In the genomic region with DNA sequence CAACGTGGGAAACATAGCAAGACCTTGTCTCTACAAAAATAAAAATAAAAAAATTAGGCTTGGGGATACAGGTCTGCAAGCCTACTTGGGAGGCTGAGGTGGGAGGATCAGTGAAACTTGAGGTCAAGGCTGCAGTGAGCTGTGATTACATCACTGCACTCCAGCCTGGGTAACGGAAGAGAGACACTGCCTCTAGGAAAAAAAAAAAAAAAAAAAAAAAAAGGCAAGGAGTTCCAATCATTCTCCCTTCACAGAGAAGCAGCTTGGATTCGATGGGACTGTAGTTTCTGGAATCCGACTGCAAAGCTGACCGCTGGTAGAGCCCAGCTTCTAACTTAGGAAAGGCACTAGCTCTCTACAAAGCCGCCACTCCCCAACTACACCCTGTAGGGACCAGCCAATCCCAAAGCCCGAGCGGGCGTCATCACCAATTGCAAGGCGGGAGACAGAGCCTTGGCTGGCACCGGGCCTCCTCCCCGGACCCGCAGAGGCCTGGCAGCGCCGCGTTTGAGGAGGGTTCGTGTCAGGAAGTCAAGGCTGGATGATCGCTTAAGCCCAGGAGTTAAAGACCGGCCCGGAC, we compare ENCODE assay signal across 8 cellular contexts. TPM values are rescaled to one million over a fixed set of nuclear protein-coding genes. Genes with fewer than 3 reads are reported as not detected.
A peak's percentile ranks its signal among the peaks of the same experiment; 100 is the strongest.
DNase-seq lines count a peak whose midpoint lies in the region; ATAC-seq and TF ChIP-seq lines count a peak whose summit lies in the region.

No MANE protein-coding gene starts in this region.

- H3K27me3 Mint-ChIP-seq in Caco-2 (ENCODE audit: insufficient read depth, unreplicated experiment): no peaks in the 10 kb centered on the region
- H3K27me3 Mint-ChIP-seq in activated T-cell treated with anti-CD3 and anti-CD28 coated beads, Interleukin-2, amount 50 U/mL, for 24 hours: no peaks in the 10 kb centered on the region

- peaks cover 22% of the 10 kb centered on the region for H3K4me1 Mint-ChIP-seq in Caco-2 (ENCODE audit: low read depth, unreplicated experiment)
- peaks cover 40% of the 10 kb centered on the region for H3K4me1 Mint-ChIP-seq in activated T-cell treated with anti-CD3 and anti-CD28 coated beads, Interleukin-2, amount 50 U/mL, for 24 hours (ENCODE audit: low read depth)

- peak overlapping the region; percentile 79 for H3K4me3 Mint-ChIP-seq in Caco-2 (ENCODE audit: unreplicated experiment)
- peak overlapping the region; percentile 97 for H3K4me3 Mint-ChIP-seq in activated T-cell treated with anti-CD3 and anti-CD28 coated beads, Interleukin-2, amount 50 U/mL, for 24 hours

- no peak for TF ChIP-seq CTCF in Caco-2 (IDR thresholded peaks at IDR 0.05; ENCODE audit: insufficient read depth in 1 of 2, low read depth in 1 of 2, low read length in 1 of 2, severe bottlenecking in 1 of 2, unreplicated experiment in 1 of 2)

- 7 to 9% methylated on average over 20 of the region's 20 CpGs for WGBS in esophagus, 2 donors

- H3K9me3 Mint-ChIP-seq in Caco-2 (ENCODE audit: unreplicated experiment): no peaks in the 10 kb centered on the region
- H3K9me3 Mint-ChIP-seq in activated T-cell treated with anti-CD3 and anti-CD28 coated beads, Interleukin-2, amount 50 U/mL, for 24 hours: no peaks in the 10 kb centered on the region

- H3K9me3 ChIP-seq in Caco-2 (0 out of 2 replicates have a peak, but pooled peaks cover 6% of the 10 kb centered on the region), HUES6 (ENCODE audit: control insufficient read depth, insufficient read depth, low read depth, low read length) (0 out of 2 replicates have a peak, but pooled peaks cover 3% of the 10 kb centered on the region), esophagus (ENCODE audit: control insufficient read depth in 2 of 2, insufficient read depth in 1 of 2, low read depth in 1 of 2, low read length in 1 of 2) (no peaks in the 10 kb centered on the region), mucosa of stomach (ENCODE audit: control insufficient read depth, low read length) (no peaks in the 10 kb centered on the region)

- BruUV-seq in Caco-2 (replicated peaks; lab: Mats Ljungman, UMichigan): TSS peak; percentile 74

- H3K27me3 ChIP-seq in Caco-2 (replicated peaks; ENCODE audit: control insufficient read depth, insufficient read depth, low read length) (no peaks in the 10 kb centered on the region), HUES6 (ENCODE audit: control insufficient read depth, insufficient read depth, low read length) (no peaks in the 10 kb centered on the region), esophagus (ENCODE audit: control insufficient read depth in 1 of 2, insufficient read depth in 2 of 2, low read length in 2 of 2) (no peaks in the 10 kb centered on the region), mucosa of stomach (ENCODE audit: control insufficient read depth, insufficient read depth, low read length) (no peaks in the 10 kb centered on the region)

- ATAC-seq in GM21423 (IDR thresholded peaks at IDR 0.05; ENCODE audit: unreplicated experiment): peak; percentile 52

- peaks cover 6% of the 10 kb centered on the region for H3K36me3 Mint-ChIP-seq in Caco-2 (ENCODE audit: insufficient read depth, unreplicated experiment)
- peaks cover 43% of the 10 kb centered on the region for H3K36me3 Mint-ChIP-seq in activated T-cell treated with anti-CD3 and anti-CD28 coated beads, Interleukin-2, amount 50 U/mL, for 24 hours (ENCODE audit: low read depth)

- H3K36me3 ChIP-seq in Caco-2 (ENCODE audit: control insufficient read depth, insufficient read depth, low read length) (peaks cover 1% of the 10 kb centered on the region; the same call in 1 of the 2 replicates), HUES6 (ENCODE audit: control insufficient read depth, insufficient read depth, low read length) (peaks cover 12% of the 10 kb centered on the region), esophagus (ENCODE audit: control insufficient read depth in 2 of 2, insufficient read depth in 2 of 2, low read length in 1 of 2) (peaks cover 0 to 4% of the 10 kb centered on the region in 2 donors), mucosa of stomach (ENCODE audit: control insufficient read depth, insufficient read depth, low read length) (no peaks in the 10 kb centered on the region)

- DNase-seq in Caco-2 (peak; percentile 89), OCI-M1 (lab: John Stamatoyannopoulos, UW) (peak; percentile 92)
- peak; percentile 87 for DNase-seq in activated T-cell treated with anti-CD3 and anti-CD28 coated beads, Interleukin-2, amount 50 U/mL, for 24 hours
- DNase-seq in stimulated activated CD8-positive, alpha-beta memory T cell treated with anti-CD3 and anti-CD28 coated beads, Interleukin-7, amount 100 ng/mL, for 24 hours (ENCODE audit: low read depth): peak; percentile 64

- intact Hi-C loops in Caco-2 (cut with micrococcal nuclease; ENCODE audit: unreplicated experiment): loop anchor here (1.0 kb wide), 3 partner anchors 10 to 25 kb away; no protein-coding TSS in a partner anchor

- CTCF ChIA-PET in Caco-2 (lab: Charles Lee): interaction anchor here (0.7 to 3.3 kb wide), 12 partner anchors 20 to 213 kb away, joined by 3 to 25 read pairs (median 7); a partner anchor contains a TSS

- H3K27ac ChIP-seq in HUES6 (ENCODE audit: low read depth, low read length) (peak overlapping the region; percentile 82; the same call in 1 of the 2 replicates), esophagus (ENCODE audit: low read depth in 2 of 2, low read length in 1 of 2) (peak overlapping the region; percentile 94 to 99)

- peak overlapping the region; percentile 88 for H3K27ac Mint-ChIP-seq in Caco-2 (ENCODE audit: unreplicated experiment)
- peak overlapping the region; percentile 100 for H3K27ac Mint-ChIP-seq in activated T-cell treated with anti-CD3 and anti-CD28 coated beads, Interleukin-2, amount 50 U/mL, for 24 hours

- peak overlapping the region; percentile 73 for H3K4me3 ChIP-seq in Caco-2 (ENCODE audit: low read depth, low read length)
- H3K4me3 ChIP-seq in HUES6 (ENCODE audit: low read depth, low read length): peak overlapping the region; percentile 83
- peak overlapping the region; percentile 65 to 77 for H3K4me3 ChIP-seq in esophagus (ENCODE audit: low read depth in 1 of 2, low read length in 2 of 2)
- H3K4me3 ChIP-seq in mucosa of stomach (ENCODE audit: low read length): peak overlapping the region; percentile 58

- H3K9ac ChIP-seq in HUES6 (ENCODE audit: low read length) (peak overlapping the region; percentile 79), mucosa of stomach (ENCODE audit: low read length) (peak overlapping the region; percentile 86)

- POLR2A ChIA-PET in Caco-2 (lab: Charles Lee): interaction anchor here (0.6 to 3.1 kb wide), 15 partner anchors 9 to 370 kb away, joined by 3 to 52 read pairs (median 7); a partner anchor contains a TSS

- H3K4me1 ChIP-seq in Caco-2: peaks cover 17% of the 10 kb centered on the region
- peaks cover 8% of the 10 kb centered on the region for H3K4me1 ChIP-seq in HUES6 (ENCODE audit: control insufficient read depth, insufficient read depth, low read length)
- H3K4me1 ChIP-seq in esophagus (ENCODE audit: control insufficient read depth in 2 of 2, insufficient read depth in 2 of 2, low read length in 1 of 2): peaks cover 2 to 8% of the 10 kb centered on the region in 2 donors
- peaks cover 12% of the 10 kb centered on the region for H3K4me1 ChIP-seq in mucosa of stomach (ENCODE audit: control insufficient read depth, insufficient read depth, low read length)

RNA-seq across cellular contexts. Expression of a gene that starts 0.7 kb away (rescaled TPM):
- total RNA-seq in Caco-2 (2022): 42.2 and 43.7 TPM in 2 replicates
- polyA plus RNA-seq in esophagus: 10 to 100 TPM; 41.9 to 54.3 TPM

RNA-seq across cellular contexts. Expression of a gene that starts 27.8 kb away (rescaled TPM):
- total RNA-seq in Caco-2 (2022): 72.8 and 76.7 TPM in 2 replicates
- polyA plus RNA-seq in esophagus: 10 to 100 TPM; 54.7 to 55.6 TPM

RNA-seq across cellular contexts. Expression of a gene that starts 34.5 kb away (rescaled TPM):
- total RNA-seq in Caco-2 (2022): 44.7 and 48.2 TPM in 2 replicates
- 10 to 100 TPM; 10.7 to 14.4 TPM for polyA plus RNA-seq in esophagus

RNA-seq across cellular contexts. Expression of a gene that starts 37.4 kb away (rescaled TPM):
- total RNA-seq in Caco-2 (2022): 99.9 and 100.0 TPM in 2 replicates
- polyA plus RNA-seq in esophagus: 10 to 100 TPM; 47.7 to 49.6 TPM

RNA-seq across cellular contexts. Expression of a gene that starts 43.7 kb away (rescaled TPM):
- total RNA-seq in Caco-2 (2022): 40.8 and 44.8 TPM in 2 replicates
- polyA plus RNA-seq in esophagus: 10 to 100 TPM; 10.9 to 12.0 TPM

Comparison
In these comparisons a context has a peak if more than half of its experiments do, and no peak if none do; other contexts are left out.
1. Peak in every context shown above with its lines: DNase-seq, ATAC-seq, H3K4me3 ChIP-seq and H3K27ac ChIP-seq.